Comparison of ENCODE assay signal across 15 cellular contexts in genomic region chr1:53308512-53308911, GRCh38.
"Had no signal": no experiment of that assay in that cellular context is flagged by ENCODE, and none has a peak within 500 bp of the region (broad histone marks: within the 10 kb centered on the region; RNA-seq: fewer than 3 reads in every experiment).

No MANE protein-coding gene starts in this region.

- H3K4me3 Mint-ChIP-seq: activated CD4-positive, alpha-beta memory T cell treated with anti-CD3 and anti-CD28 coated beads, Interleukin-2, amount 10 ng/mL, durations not matched to agents 7 days and 5 days; activated naive CD8-positive, alpha-beta T cell treated with anti-CD3 and anti-CD28 coated beads for 36 hours; activated T-cell treated with anti-CD3 and anti-CD28 coated beads, Interleukin-2, amount 50 U/mL, for 72 hours; dendritic cell treated with granulocyte-macrophage colony-stimulating factor and Interleukin-4, amounts not matched to agents 40 ng/mL and 50 ng/mL, for 4 days; neural crest cell had no signal

- H3K27me3 Mint-ChIP-seq: activated CD4-positive, alpha-beta memory T cell treated with anti-CD3 and anti-CD28 coated beads, Interleukin-2, amount 10 ng/mL, durations not matched to agents 7 days and 5 days; activated naive CD8-positive, alpha-beta T cell treated with anti-CD3 and anti-CD28 coated beads for 36 hours; dendritic cell treated with granulocyte-macrophage colony-stimulating factor and Interleukin-4, amounts not matched to agents 40 ng/mL and 50 ng/mL, for 4 days had no signal

- H3K27me3 ChIP-seq: breast epithelium, stomach, testis, upper lobe of right lung had no signal

- DNase-seq: activated CD4-positive, alpha-beta memory T cell treated with anti-CD3 and anti-CD28 coated beads, Interleukin-2, amount 10 ng/mL, durations not matched to agents 7 days and 5 days; activated CD8-positive, alpha-beta memory T cell treated with anti-CD3 and anti-CD28 coated beads, Interleukin-2, amount 50 U/mL, for 48 hours; activated naive CD8-positive, alpha-beta T cell treated with anti-CD3 and anti-CD28 coated beads for 36 hours; activated T-cell treated with anti-CD3 and anti-CD28 coated beads, Interleukin-2, amount 50 U/mL, for 72 hours; effector memory CD4-positive, alpha-beta T cell; foreskin fibroblast; kidney glomerular epithelial cell; mesendoderm; psoas muscle; stomach; testis; upper lobe of right lung had no signal

- H3K27ac Mint-ChIP-seq: activated CD4-positive, alpha-beta memory T cell treated with anti-CD3 and anti-CD28 coated beads, Interleukin-2, amount 10 ng/mL, durations not matched to agents 7 days and 5 days; activated naive CD8-positive, alpha-beta T cell treated with anti-CD3 and anti-CD28 coated beads for 36 hours; activated T-cell treated with anti-CD3 and anti-CD28 coated beads, Interleukin-2, amount 50 U/mL, for 72 hours; dendritic cell treated with granulocyte-macrophage colony-stimulating factor and Interleukin-4, amounts not matched to agents 40 ng/mL and 50 ng/mL, for 4 days had no signal

- H3K9me3 Mint-ChIP-seq: activated CD4-positive, alpha-beta memory T cell treated with anti-CD3 and anti-CD28 coated beads, Interleukin-2, amount 10 ng/mL, durations not matched to agents 7 days and 5 days; activated naive CD8-positive, alpha-beta T cell treated with anti-CD3 and anti-CD28 coated beads for 36 hours; activated T-cell treated with anti-CD3 and anti-CD28 coated beads, Interleukin-2, amount 50 U/mL, for 72 hours; dendritic cell treated with granulocyte-macrophage colony-stimulating factor and Interleukin-4, amounts not matched to agents 40 ng/mL and 50 ng/mL, for 4 days; neural crest cell had no signal

- H3K4me3 ChIP-seq: breast epithelium, psoas muscle, stomach, testis, upper lobe of right lung had no signal

- H3K36me3 ChIP-seq: breast epithelium, stomach, upper lobe of right lung had no signal
